Comparison of ENCODE assay signal across 10 cellular contexts in the genomic region with DNA sequence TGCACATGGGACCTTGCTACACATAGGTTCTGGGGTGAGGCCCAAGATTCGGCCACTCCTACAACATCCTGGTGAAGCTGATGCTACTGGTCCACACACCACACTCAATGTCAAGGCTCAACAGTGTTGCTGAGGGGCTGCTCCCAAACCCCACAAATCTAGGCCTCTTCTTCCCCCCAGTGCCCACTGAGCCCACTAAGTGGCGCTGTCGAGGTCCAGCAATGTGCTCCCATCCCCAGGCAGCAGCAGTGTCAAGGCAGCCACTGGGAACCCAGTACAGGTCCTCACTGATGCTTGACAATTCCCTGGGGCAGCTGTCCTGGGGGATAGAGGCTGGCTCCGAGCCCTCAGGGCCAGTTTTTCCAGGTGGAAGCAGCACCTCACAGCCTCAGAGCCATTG. TPM values are rescaled to one million over a fixed set of nuclear protein-coding genes. Genes with fewer than 3 reads are reported as not detected.
DNase-seq lines count a peak whose midpoint lies in the region; ATAC-seq and TF ChIP-seq lines count a peak whose summit lies in the region.
"Had no signal": no experiment of that assay in that cellular context is flagged by ENCODE, and none has a peak within 500 bp of the region (broad histone marks: within the 10 kb centered on the region; RNA-seq: fewer than 3 reads in every experiment).

No MANE protein-coding gene starts in this region.

- H3K9me3 Mint-ChIP-seq in type B pancreatic cell, result no peaks in the 10 kb centered on the region
- H3K9me3 Mint-ChIP-seq: activated naive CD8-positive, alpha-beta T cell treated with anti-CD3 and anti-CD28 coated beads, Interleukin-2, amount 10 ng/mL, durations not matched to agents 7 days and 5 days had no signal

- H3K27me3 Mint-ChIP-seq in type B pancreatic cell, result peaks cover 16% of the 10 kb centered on the region
- H3K27me3 Mint-ChIP-seq: activated naive CD8-positive, alpha-beta T cell treated with anti-CD3 and anti-CD28 coated beads, Interleukin-2, amount 10 ng/mL, durations not matched to agents 7 days and 5 days had no signal

- intact Hi-C loops in left colon (cut with DNase I, micrococcal nuclease), result no loop called here

- peak; percentile 67 for TF ChIP-seq CTCF in type B pancreatic cell (conservative IDR thresholded peaks at IDR 0.05)

- no peak overlapping the region for H3K27ac Mint-ChIP-seq in type B pancreatic cell
- H3K27ac Mint-ChIP-seq: activated naive CD8-positive, alpha-beta T cell treated with anti-CD3 and anti-CD28 coated beads, Interleukin-2, amount 10 ng/mL, durations not matched to agents 7 days and 5 days had no signal

- H3K4me3 Mint-ChIP-seq in type B pancreatic cell, result no peak overlapping the region
- H3K4me3 Mint-ChIP-seq: activated naive CD8-positive, alpha-beta T cell treated with anti-CD3 and anti-CD28 coated beads, Interleukin-2, amount 10 ng/mL, durations not matched to agents 7 days and 5 days had no signal

- no peaks in the 10 kb centered on the region for H3K4me1 Mint-ChIP-seq in type B pancreatic cell (ENCODE audit: unreplicated experiment)
- H3K4me1 Mint-ChIP-seq: activated naive CD8-positive, alpha-beta T cell treated with anti-CD3 and anti-CD28 coated beads, Interleukin-2, amount 10 ng/mL, durations not matched to agents 7 days and 5 days had no signal

- DNase-seq in stimulated activated CD4-positive, alpha-beta T cell treated with anti-CD3 and anti-CD28 coated beads, Interleukin-1b, Interleukin-23, amount 100 ng/mL, for 48 hours, result peak; percentile 18
- DNase-seq in stimulated activated CD4-positive, alpha-beta T cell treated with anti-CD3 and anti-CD28 coated beads, Interleukin-4, amount 100 ng/mL, for 4 hours, result no peak
- DNase-seq in NAMALWA (ENCODE audit: low spot score), result peak; percentile 59
- peak; percentile 14 for DNase-seq in cerebellar cortex (ENCODE audit: low spot score)
- no peak for DNase-seq in type B pancreatic cell (ENCODE audit: extremely low spot score, unreplicated experiment)
- no peak for DNase-seq in left colon
- DNase-seq in DMS79 (lab: John Stamatoyannopoulos, UW), result no peak
- DNase-seq: activated naive CD8-positive, alpha-beta T cell treated with anti-CD3 and anti-CD28 coated beads, Interleukin-2, amount 10 ng/mL, durations not matched to agents 7 days and 5 days; NCI-H2081 treated with DMSO at 0.1 percent for 48 hours had no signal

- no peak for ATAC-seq in left colon
- ATAC-seq in HG03097 (IDR thresholded peaks at IDR 0.05; ENCODE audit: low FRiP score, unreplicated experiment), result no peak

- no peaks in the 10 kb centered on the region for H3K36me3 Mint-ChIP-seq in type B pancreatic cell
- H3K36me3 Mint-ChIP-seq: activated naive CD8-positive, alpha-beta T cell treated with anti-CD3 and anti-CD28 coated beads, Interleukin-2, amount 10 ng/mL, durations not matched to agents 7 days and 5 days had no signal

RNA-seq across cellular contexts. Expression of a gene that starts 21.5 kb away (rescaled TPM):
- total RNA-seq in type B pancreatic cell (ENCODE audit: low replicate concordance) (0.38 and 3.5 TPM in 2 replicates), left colon (under 1 TPM; 0.43 to 0.47 TPM)

Comparison
In these comparisons a context has a peak if more than half of its experiments do, and no peak if none do; other contexts are left out.
1. DNase-seq: peak in stimulated activated CD4-positive, alpha-beta T cell treated with anti-CD3 and anti-CD28 coated beads, Interleukin-1b, Interleukin-23, amount 100 ng/mL, for 48 hours (single experiment), NAMALWA (single experiment) and cerebellar cortex (single experiment); none in stimulated activated CD4-positive, alpha-beta T cell treated with anti-CD3 and anti-CD28 coated beads, Interleukin-4, amount 100 ng/mL, for 4 hours (0 of 2), type B pancreatic cell (single experiment), left colon (0 of 2) and DMS79 (single experiment).